Comparison of ENCODE assay signal across 30 cellular contexts in the genomic region with DNA sequence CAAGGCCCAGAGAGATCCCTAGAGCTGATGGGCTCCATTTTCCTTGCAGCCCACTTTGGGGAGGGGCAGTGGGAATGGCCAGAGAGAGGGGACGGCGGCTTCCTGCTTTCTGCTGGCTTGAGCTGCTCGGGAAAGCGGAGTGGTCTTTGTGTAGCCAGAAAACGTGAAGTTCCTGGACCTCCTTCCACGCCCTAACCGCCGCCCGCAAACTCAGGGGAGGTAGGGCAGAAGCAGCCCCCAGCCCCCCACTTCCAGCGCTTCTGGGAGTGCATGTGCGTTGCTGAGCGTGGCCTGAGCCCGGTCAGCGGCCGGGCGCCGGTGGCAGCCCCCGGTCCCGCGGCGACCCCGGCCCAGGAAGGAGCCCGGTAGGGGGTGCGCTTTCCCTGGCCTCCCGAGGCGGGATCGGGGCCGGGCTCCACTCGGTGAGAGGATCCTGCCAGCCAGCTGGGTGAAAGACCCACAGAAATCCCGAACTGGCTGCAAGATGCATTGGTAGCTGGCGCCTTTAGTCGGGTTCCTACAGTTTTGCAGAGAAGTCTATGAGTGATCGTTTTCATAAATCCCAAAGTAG. TPM values are rescaled to one million over a fixed set of nuclear protein-coding genes. Genes with fewer than 3 reads are reported as not detected.
A peak's percentile ranks its signal among the peaks of the same experiment; 100 is the strongest.
DNase-seq lines count a peak whose midpoint lies in the region; ATAC-seq, FAIRE-seq and TF ChIP-seq lines count a peak whose summit lies in the region.
"Had no signal": no experiment of that assay in that cellular context is flagged by ENCODE, and none has a peak within 500 bp of the region (broad histone marks: within the 10 kb centered on the region; RNA-seq: fewer than 3 reads in every experiment).

No MANE protein-coding gene starts in this region.

- FAIRE-seq in K562 (lab: Jason Lieb, UNC): no peak
- FAIRE-seq: G401.6, GM18507, urothelium cell line had no signal

- H3K27ac Mint-ChIP-seq in nephron progenitor cell: no peak overlapping the region
- H3K27ac Mint-ChIP-seq: activated CD4-positive, alpha-beta T cell treated with anti-CD3 and anti-CD28 coated beads, Interleukin-2, amount 10 ng/mL, durations not matched to agents 24 days and 14 days; activated CD8-positive, alpha-beta memory T cell treated with anti-CD3 and anti-CD28 coated beads, Interleukin-2, amount 10 ng/mL, durations not matched to agents 7 days and 5 days; activated naive CD4-positive, alpha-beta T cell treated with anti-CD3 and anti-CD28 coated beads for 36 hours; activated T-cell treated with anti-CD3 and anti-CD28 coated beads, Interleukin-2, amount 50 U/mL, for 72 hours; CD4-positive, alpha-beta T cell; immature natural killer cell; natural killer cell had no signal

- POLR2A ChIA-PET in K562 (lab: Yijun Ruan, JAX): interaction anchor here (1.0 kb wide), 1 partner anchor 28 kb away, joined by 4 read pairs; no protein-coding TSS in a partner anchor

- no peaks in the 10 kb centered on the region for H3K36me3 Mint-ChIP-seq in nephron progenitor cell (ENCODE audit: low read depth)
- H3K36me3 Mint-ChIP-seq: activated CD8-positive, alpha-beta memory T cell treated with anti-CD3 and anti-CD28 coated beads, Interleukin-2, amount 10 ng/mL, durations not matched to agents 7 days and 5 days; immature natural killer cell; natural killer cell had no signal

- H3K4me3 Mint-ChIP-seq in nephron progenitor cell: peak overlapping the region; percentile 74
- H3K4me3 Mint-ChIP-seq: activated CD4-positive, alpha-beta T cell treated with anti-CD3 and anti-CD28 coated beads, Interleukin-2, amount 10 ng/mL, durations not matched to agents 24 days and 14 days; activated CD8-positive, alpha-beta memory T cell treated with anti-CD3 and anti-CD28 coated beads, Interleukin-2, amount 10 ng/mL, durations not matched to agents 7 days and 5 days; activated naive CD4-positive, alpha-beta T cell treated with anti-CD3 and anti-CD28 coated beads for 36 hours; activated T-cell treated with anti-CD3 and anti-CD28 coated beads, Interleukin-2, amount 50 U/mL, for 72 hours; CD4-positive, alpha-beta T cell; immature natural killer cell; natural killer cell had no signal

- H3K36me3 ChIP-seq in K562 (ENCODE audit: control insufficient read depth, insufficient read depth, low read length) (no peaks in the 10 kb centered on the region), adrenal gland (replicated peaks in 1 of 2) (no peaks in the 10 kb centered on the region)
- H3K36me3 ChIP-seq: colonic mucosa, gastroesophageal sphincter, left lung had no signal

- no TSS peak for BruUV-seq in K562 (replicated peaks; lab: Mats Ljungman, UMichigan)

- no peak overlapping the region for H3K27ac ChIP-seq in K562 (ENCODE audit: extremely low read depth, low read depth, low read length)
- H3K27ac ChIP-seq in adrenal gland: no peak overlapping the region
- H3K27ac ChIP-seq: colonic mucosa, gastroesophageal sphincter, left lung had no signal

- H3K27me3 Mint-ChIP-seq in nephron progenitor cell (ENCODE audit: low read depth, poor library complexity): peaks cover 43% of the 10 kb centered on the region

- 4% methylated on average over 22 of the region's 33 CpGs for WGBS in K562 (ENCODE audit: insufficient coverage, low coverage, missing lambda C conversion rate)
- 0 to 9% (median 7%) methylated on average over 5 to 33 of the region's 33 CpGs for WGBS in adrenal gland, 4 donors

- intact Hi-C loops in K562 (cut with micrococcal nuclease) (loop anchor here (2.0 kb wide), 1 partner anchor 325 kb away; no protein-coding TSS in a partner anchor), adrenal gland (cut with DNase I) (no loop called here)

- CTCF ChIA-PET in K562 (lab: Yijun Ruan, JAX; ENCODE audit: low intra/inter-chr PET ratio): no interaction called here

- H3K9me3 ChIP-seq in K562 (replicated peaks; ENCODE audit: control insufficient read depth, insufficient read depth, low read depth, low read length): no peaks in the 10 kb centered on the region
- no peaks in the 10 kb centered on the region for H3K9me3 ChIP-seq in adrenal gland (replicated peaks in 1 of 3)
- H3K9me3 ChIP-seq: colonic mucosa, gastroesophageal sphincter, left lung had no signal

- no peaks in the 10 kb centered on the region for H3K9me3 Mint-ChIP-seq in nephron progenitor cell
- H3K9me3 Mint-ChIP-seq: activated CD4-positive, alpha-beta T cell treated with anti-CD3 and anti-CD28 coated beads, Interleukin-2, amount 10 ng/mL, durations not matched to agents 24 days and 14 days; activated naive CD4-positive, alpha-beta T cell treated with anti-CD3 and anti-CD28 coated beads for 36 hours; activated T-cell treated with anti-CD3 and anti-CD28 coated beads, Interleukin-2, amount 50 U/mL, for 72 hours; CD4-positive, alpha-beta T cell; immature natural killer cell; natural killer cell had no signal

- no peaks in the 10 kb centered on the region for H3K79me2 ChIP-seq in K562 (ENCODE audit: control insufficient read depth, insufficient read depth, low read length)

- H3K27me3 ChIP-seq in K562 (ENCODE audit: control insufficient read depth in 2 of 2, insufficient read depth in 2 of 2, low read length in 2 of 2): peaks cover 0 to 11% of the 10 kb centered on the region in 2 experiments; a peak in 2 of 5 replicates
- H3K27me3 ChIP-seq in adrenal gland: peaks cover 10% of the 10 kb centered on the region
- H3K27me3 ChIP-seq: colonic mucosa had no signal

- H2AFZ ChIP-seq in K562 (ENCODE audit: low read depth, low read length): 0 out of 2 replicates have a peak overlapping the region, but pooled peaks have one; percentile 24

- peak; percentile 38 to 48 for TF ChIP-seq RAD21 in K562 (CRISPR knock-in tag; conservative IDR thresholded peaks at IDR 0.05 in 1 of 2, IDR thresholded peaks at IDR 0.05 in 1 of 2)

- H3K4me1 Mint-ChIP-seq in nephron progenitor cell: peaks cover 22% of the 10 kb centered on the region
- H3K4me1 Mint-ChIP-seq: activated CD4-positive, alpha-beta T cell treated with anti-CD3 and anti-CD28 coated beads, Interleukin-2, amount 10 ng/mL, durations not matched to agents 24 days and 14 days; activated CD8-positive, alpha-beta memory T cell treated with anti-CD3 and anti-CD28 coated beads, Interleukin-2, amount 10 ng/mL, durations not matched to agents 7 days and 5 days; immature natural killer cell; natural killer cell had no signal

- no peaks in the 10 kb centered on the region for H3K9me1 ChIP-seq in K562 (ENCODE audit: control insufficient read depth, insufficient read depth, low read length)

- H3K4me3 ChIP-seq in K562 (peak overlapping the region; percentile 8; the same call in 1 of the 2 replicates), iPS-11a (ENCODE audit: low read depth, low read length) (peak overlapping the region; percentile 24), adrenal gland (no peak overlapping the region)
- H3K4me3 ChIP-seq: colonic mucosa, gastroesophageal sphincter, left lung had no signal

- ATAC-seq in K562 (peak; percentile 45), HG03439 (IDR thresholded peaks at IDR 0.05; ENCODE audit: unreplicated experiment) (no peak)
- ATAC-seq: activated CD8-positive, alpha-beta memory T cell treated with anti-CD3 and anti-CD28 coated beads, Interleukin-2, amount 10 ng/mL, durations not matched to agents 7 days and 5 days; activated T-cell treated with anti-CD3 and anti-CD28 coated beads, Interleukin-2, amount 50 U/mL, for 72 hours; gastroesophageal sphincter; left lung; natural killer cell had no signal

- no peaks in the 10 kb centered on the region for H4K20me1 ChIP-seq in K562 (replicated peaks; ENCODE audit: control insufficient read depth, insufficient read depth, low read length)

- TF ChIP-seq CTCF in K562 (IDR thresholded peaks at IDR 0.05 in 2 of 3, conservative IDR thresholded peaks at IDR 0.05 in 1 of 3; ENCODE audit: insufficient read depth in 2 of 3, low read depth in 1 of 3, low read length in 3 of 3) (peak in 1 of 3 experiments; percentile 27; a peak in 2 of 6 replicates), nephron progenitor cell (IDR thresholded peaks at IDR 0.05) (peak; percentile 33), adrenal gland (IDR thresholded peaks at IDR 0.05) (no peak)

- TF ChIP-seq POLR2A in K562 (conservative IDR thresholded peaks at IDR 0.05) (no peak), adrenal gland (IDR thresholded peaks at IDR 0.05) (no peak)

- in situ Hi-C loops in K562 (cut with MboI): no loop called here

- TF ChIP-seq EP300 in K562 (IDR thresholded peaks at IDR 0.05; ENCODE audit: low read length): no peak

- H3K9ac ChIP-seq in K562 (ENCODE audit: insufficient read depth in 1 of 2, low read depth in 2 of 2, low read length in 2 of 2): no peak overlapping the region

- peaks cover 0 to 4% of the 10 kb centered on the region in 2 experiments; a peak in 2 of 5 replicates for H3K4me1 ChIP-seq in K562 (replicated peaks in 1 of 2; ENCODE audit: control insufficient read depth in 2 of 2, insufficient read depth in 2 of 2, low read length in 2 of 2)
- H3K4me1 ChIP-seq in adrenal gland (replicated peaks in 1 of 2): no peaks in the 10 kb centered on the region
- H3K4me1 ChIP-seq: colonic mucosa, gastroesophageal sphincter, left lung had no signal

- DNase-seq in ELF-1 (ENCODE audit: low read depth, low spot score): peak; percentile 67
- no peak for DNase-seq in K562 (ENCODE audit: extremely low read depth in 1 of 4, low spot score in 3 of 4)
- peak; percentile 68 for DNase-seq in nephron progenitor cell
- no peak for DNase-seq in LoVo (ENCODE audit: low spot score)
- no peak for DNase-seq in stimulated activated CD4-positive, alpha-beta T cell treated with anti-CD3 and anti-CD28 coated beads, Interleukin-4, amount 100 ng/mL, for 1 hour
- DNase-seq in adrenal gland: no peak
- DNase-seq: activated CD4-positive, alpha-beta T cell treated with anti-CD3 and anti-CD28 coated beads, Interleukin-2, amount 10 ng/mL, durations not matched to agents 24 days and 14 days; activated CD8-positive, alpha-beta memory T cell treated with anti-CD3 and anti-CD28 coated beads, Interleukin-2, amount 10 ng/mL, durations not matched to agents 7 days and 5 days; activated naive CD4-positive, alpha-beta T cell treated with anti-CD3 and anti-CD28 coated beads for 36 hours; activated T-cell treated with anti-CD3 and anti-CD28 coated beads, Interleukin-2, amount 50 U/mL, for 72 hours; amniotic stem cell; CD4-positive, alpha-beta T cell; colonic mucosa; GOT3; immature natural killer cell; midbrain; natural killer cell; NCI-H1092 treated with DMSO at 0.1 percent for 48 hours; NCI-H1930; NCI-H2227 treated with DMSO at 0.1 percent for 48 hours; NCI-H69; T-helper 2 cell had no signal

- no peak overlapping the region; the same call in 1 of the 2 replicates for H3K4me2 ChIP-seq in K562 (ENCODE audit: insufficient read depth, low read length)

RNA-seq across cellular contexts. Expression of a gene that starts 25.3 kb away (rescaled TPM):
- total RNA-seq in K562 (2011; cell fraction: chromatin; rRNA removed; ENCODE audit: low replicate concordance): not detected in 2 replicates
- total RNA-seq in K562 (2011; cell fraction: nucleolus; rRNA removed): not detected in 2 replicates
- total RNA-seq in K562 (2011; cell fraction: nucleoplasm; rRNA removed): not detected in 2 replicates
- total RNA-seq in K562 (2014; rRNA removed) (not detected in 2 replicates), K562 (2014; rRNA removed; fragmentation: Illumina TruSeq; extraction: Trizol) (not detected in 2 replicates), K562 (2015; rRNA removed; fragmentation: Illumina TruSeq; extraction: Trizol) (not detected in 2 replicates), K562 (2021) (not detected in 2 replicates), adrenal gland (not detected)
- polyA plus RNA-seq in K562 (2011; rRNA removed) (not detected in 2 replicates), K562 (2014; fragmentation: Illumina TruSeq; extraction: Trizol) (0.03 TPM in 1 of 2 replicates, not detected in the other), K562 (2014; fragmentation: Nextera tagmentation; extraction: Ambion mirVana) (not detected), K562 (2014; rRNA removed) (not detected in 2 replicates), adrenal gland (not detected)
- polyA plus RNA-seq in K562 (2011; cell fraction: cytosol; rRNA removed): not detected in 2 replicates
- not detected in 2 replicates for polyA plus RNA-seq in K562 (2011; cell fraction: nucleus; rRNA removed)
- 0.18 TPM in 1 of 2 replicates, not detected in the other for polyA plus RNA-seq in K562 (2012)
- not detected in 2 replicates for polyA minus RNA-seq in K562 (2011; rRNA and poly(A)+ RNA removed)
- not detected in 2 replicates for polyA minus RNA-seq in K562 (2011; cell fraction: cytosol; rRNA and poly(A)+ RNA removed)
- not detected in 2 replicates for polyA minus RNA-seq in K562 (2011; cell fraction: nucleus; rRNA and poly(A)+ RNA removed)
- total RNA-seq: A172; activated CD4-positive, alpha-beta T cell treated with anti-CD3 and anti-CD28 coated beads, Interleukin-2, amount 10 ng/mL, durations not matched to agents 24 days and 14 days; activated CD8-positive, alpha-beta memory T cell treated with anti-CD3 and anti-CD28 coated beads, Interleukin-2, amount 10 ng/mL, durations not matched to agents 7 days and 5 days; activated naive CD4-positive, alpha-beta T cell treated with anti-CD3 and anti-CD28 coated beads for 36 hours; activated T-cell treated with anti-CD3 and anti-CD28 coated beads, Interleukin-2, amount 50 U/mL, for 72 hours; CD4-positive, alpha-beta T cell; colonic mucosa; gastroesophageal sphincter; left lung; natural killer cell had no signal
- polyA plus RNA-seq: immature natural killer cell had no signal

Comparison
In these comparisons a context has a peak if more than half of its experiments do, and no peak if none do; other contexts are left out.
1. DNase-seq: peak in ELF-1 (single experiment) and nephron progenitor cell (single experiment); none in K562 (0 of 4), LoVo (single experiment), stimulated activated CD4-positive, alpha-beta T cell treated with anti-CD3 and anti-CD28 coated beads, Interleukin-4, amount 100 ng/mL, for 1 hour (single experiment) and adrenal gland (0 of 7).
2. H3K4me3 ChIP-seq: peak in K562 (single experiment) and iPS-11a (single experiment); none in adrenal gland (0 of 4).